ENCODE assay signal across 1 cellular context in the genomic region with DNA sequence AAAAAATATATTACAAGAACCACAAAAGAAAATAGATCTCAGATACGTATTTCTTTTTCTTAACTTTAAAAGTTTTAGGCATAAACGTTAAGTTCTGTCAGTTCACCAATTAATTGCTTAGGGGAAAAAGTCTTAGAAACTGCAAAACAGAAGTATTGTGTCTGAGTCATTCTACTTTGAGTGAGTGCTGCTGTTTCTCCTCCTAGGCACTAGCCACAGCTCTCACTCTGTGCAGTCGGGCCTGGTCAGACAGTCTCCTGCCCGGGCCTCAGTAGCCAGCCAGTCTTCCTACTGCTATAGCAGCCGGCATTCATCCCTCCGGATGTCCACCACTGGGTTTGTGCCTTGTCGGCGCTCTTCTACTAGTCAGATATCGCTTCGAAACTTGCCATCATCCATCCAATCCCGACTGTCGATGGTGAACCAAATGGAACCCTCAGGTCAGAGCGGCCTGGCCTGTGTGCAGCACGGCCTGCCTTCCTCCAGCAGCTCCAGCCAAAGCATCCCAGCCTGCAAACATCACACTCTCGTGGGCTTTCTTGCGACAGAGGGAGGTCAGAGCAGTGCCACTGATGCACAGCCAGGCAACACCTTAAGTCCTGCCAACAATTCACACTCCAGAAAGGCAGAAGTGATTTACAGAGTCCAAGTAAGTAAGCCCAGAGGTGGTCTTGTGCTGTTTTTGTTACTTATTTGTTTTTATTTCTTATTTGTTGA.
TF ChIP-seq lines count a peak whose summit lies in the region.

No MANE protein-coding gene starts in this region.

TF ChIP-seq in WTC11, 78 proteins besides CTCF, POLR2A, EP300 and RAD21 (continued from another document):
- TF ChIP-seq, protein P1, sequence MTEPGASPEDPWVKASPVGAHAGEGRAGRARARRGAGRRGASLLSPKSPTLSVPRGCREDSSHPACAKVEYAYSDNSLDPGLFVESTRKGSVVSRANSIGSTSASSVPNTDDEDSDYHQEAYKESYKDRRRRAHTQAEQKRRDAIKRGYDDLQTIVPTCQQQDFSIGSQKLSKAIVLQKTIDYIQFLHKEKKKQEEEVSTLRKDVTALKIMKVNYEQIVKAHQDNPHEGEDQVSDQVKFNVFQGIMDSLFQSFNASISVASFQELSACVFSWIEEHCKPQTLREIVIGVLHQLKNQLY (CRISPR knock-in tag; IDR thresholded peaks at IDR 0.05), result no peak
- TF ChIP-seq, protein P2, sequence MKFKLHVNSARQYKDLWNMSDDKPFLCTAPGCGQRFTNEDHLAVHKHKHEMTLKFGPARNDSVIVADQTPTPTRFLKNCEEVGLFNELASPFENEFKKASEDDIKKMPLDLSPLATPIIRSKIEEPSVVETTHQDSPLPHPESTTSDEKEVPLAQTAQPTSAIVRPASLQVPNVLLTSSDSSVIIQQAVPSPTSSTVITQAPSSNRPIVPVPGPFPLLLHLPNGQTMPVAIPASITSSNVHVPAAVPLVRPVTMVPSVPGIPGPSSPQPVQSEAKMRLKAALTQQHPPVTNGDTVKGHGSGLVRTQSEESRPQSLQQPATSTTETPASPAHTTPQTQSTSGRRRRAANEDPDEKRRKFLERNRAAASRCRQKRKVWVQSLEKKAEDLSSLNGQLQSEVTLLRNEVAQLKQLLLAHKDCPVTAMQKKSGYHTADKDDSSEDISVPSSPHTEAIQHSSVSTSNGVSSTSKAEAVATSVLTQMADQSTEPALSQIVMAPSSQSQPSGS (CRISPR knock-in tag; IDR thresholded peaks at IDR 0.05; ENCODE audit: borderline replicate concordance, low read depth), result no peak
- TF ChIP-seq, protein P3, sequence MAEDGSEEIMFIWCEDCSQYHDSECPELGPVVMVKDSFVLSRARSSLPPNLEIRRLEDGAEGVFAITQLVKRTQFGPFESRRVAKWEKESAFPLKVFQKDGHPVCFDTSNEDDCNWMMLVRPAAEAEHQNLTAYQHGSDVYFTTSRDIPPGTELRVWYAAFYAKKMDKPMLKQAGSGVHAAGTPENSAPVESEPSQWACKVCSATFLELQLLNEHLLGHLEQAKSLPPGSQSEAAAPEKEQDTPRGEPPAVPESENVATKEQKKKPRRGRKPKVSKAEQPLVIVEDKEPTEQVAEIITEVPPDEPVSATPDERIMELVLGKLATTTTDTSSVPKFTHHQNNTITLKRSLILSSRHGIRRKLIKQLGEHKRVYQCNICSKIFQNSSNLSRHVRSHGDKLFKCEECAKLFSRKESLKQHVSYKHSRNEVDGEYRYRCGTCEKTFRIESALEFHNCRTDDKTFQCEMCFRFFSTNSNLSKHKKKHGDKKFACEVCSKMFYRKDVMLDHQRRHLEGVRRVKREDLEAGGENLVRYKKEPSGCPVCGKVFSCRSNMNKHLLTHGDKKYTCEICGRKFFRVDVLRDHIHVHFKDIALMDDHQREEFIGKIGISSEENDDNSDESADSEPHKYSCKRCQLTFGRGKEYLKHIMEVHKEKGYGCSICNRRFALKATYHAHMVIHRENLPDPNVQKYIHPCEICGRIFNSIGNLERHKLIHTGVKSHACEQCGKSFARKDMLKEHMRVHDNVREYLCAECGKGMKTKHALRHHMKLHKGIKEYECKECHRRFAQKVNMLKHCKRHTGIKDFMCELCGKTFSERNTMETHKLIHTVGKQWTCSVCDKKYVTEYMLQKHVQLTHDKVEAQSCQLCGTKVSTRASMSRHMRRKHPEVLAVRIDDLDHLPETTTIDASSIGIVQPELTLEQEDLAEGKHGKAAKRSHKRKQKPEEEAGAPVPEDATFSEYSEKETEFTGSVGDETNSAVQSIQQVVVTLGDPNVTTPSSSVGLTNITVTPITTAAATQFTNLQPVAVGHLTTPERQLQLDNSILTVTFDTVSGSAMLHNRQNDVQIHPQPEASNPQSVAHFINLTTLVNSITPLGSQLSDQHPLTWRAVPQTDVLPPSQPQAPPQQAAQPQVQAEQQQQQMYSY (CRISPR knock-in tag; IDR thresholded peaks at IDR 0.05), result no peak
- TF ChIP-seq, protein P4, sequence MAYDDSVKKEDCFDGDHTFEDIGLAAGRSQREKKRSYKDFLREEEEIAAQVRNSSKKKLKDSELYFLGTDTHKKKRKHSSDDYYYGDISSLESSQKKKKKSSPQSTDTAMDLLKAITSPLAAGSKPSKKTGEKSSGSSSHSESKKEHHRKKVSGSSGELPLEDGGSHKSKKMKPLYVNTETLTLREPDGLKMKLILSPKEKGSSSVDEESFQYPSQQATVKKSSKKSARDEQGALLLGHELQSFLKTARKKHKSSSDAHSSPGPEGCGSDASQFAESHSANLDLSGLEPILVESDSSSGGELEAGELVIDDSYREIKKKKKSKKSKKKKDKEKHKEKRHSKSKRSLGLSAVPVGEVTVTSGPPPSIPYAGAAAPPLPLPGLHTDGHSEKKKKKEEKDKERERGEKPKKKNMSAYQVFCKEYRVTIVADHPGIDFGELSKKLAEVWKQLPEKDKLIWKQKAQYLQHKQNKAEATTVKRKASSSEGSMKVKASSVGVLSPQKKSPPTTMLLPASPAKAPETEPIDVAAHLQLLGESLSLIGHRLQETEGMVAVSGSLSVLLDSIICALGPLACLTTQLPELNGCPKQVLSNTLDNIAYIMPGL (CRISPR knock-in tag; IDR thresholded peaks at IDR 0.05), result no peak
- TF ChIP-seq ZNF121 (CRISPR knock-in tag; IDR thresholded peaks at IDR 0.05) (no peak), ZNF423 (CRISPR knock-in tag; IDR thresholded peaks at IDR 0.05) (no peak)
